Comparison of ENCODE assay signal across 2 cellular contexts in the genomic region with DNA sequence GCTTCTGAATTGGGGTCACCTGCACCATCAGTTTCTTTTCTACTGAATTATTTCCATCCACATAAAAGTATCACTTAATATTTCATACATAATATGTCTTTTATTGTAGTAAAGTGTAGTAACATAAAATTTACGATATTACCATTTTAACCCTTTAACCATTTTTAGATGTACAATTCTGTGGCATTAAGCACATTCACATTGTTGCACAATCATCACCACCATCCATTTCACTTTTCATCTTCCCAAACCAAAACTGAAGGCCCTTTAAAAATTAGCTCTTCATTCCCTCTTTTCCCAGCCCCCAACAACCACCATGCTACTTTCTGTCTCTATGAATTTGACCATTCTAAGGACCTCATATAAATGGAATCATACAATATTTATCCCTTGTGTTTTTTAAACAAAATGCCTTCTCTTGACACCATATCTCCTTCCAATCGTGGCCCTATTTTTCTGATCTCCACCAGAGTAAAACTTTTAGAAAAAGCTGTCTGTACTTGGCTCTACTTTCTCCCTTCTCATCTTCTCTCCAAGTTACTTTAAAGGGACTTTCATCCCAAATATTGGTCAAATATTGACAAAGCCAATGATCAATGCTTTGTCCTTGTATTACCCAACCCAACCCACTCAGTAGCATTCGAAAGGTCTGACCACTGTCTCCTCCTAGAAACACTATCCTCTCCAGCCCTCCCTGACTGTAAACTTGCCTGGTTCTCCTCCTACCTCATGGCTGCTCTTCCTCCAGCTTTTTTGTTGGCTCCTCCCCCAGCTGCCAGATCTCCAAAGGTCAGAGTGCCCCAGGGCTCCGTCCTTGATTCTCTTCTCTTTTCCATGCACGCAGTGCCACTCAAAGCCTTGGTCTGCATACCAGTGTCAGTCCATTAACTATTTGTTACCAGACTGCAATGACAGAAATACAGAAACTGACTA.
TF ChIP-seq lines count a peak whose summit lies in the region.

No MANE protein-coding gene starts in this region.

TF ChIP-seq in H1, 55 proteins besides CTCF, POLR2A, EP300 and RAD21:
- TF ChIP-seq SIX5 (IDR thresholded peaks at IDR 0.05; ENCODE audit: low read depth, low read length) (no peak), CEBPB (IDR thresholded peaks at IDR 0.05; ENCODE audit: low read depth, low read length) (no peak), TEAD4 (IDR thresholded peaks at IDR 0.05; ENCODE audit: low read depth, low read length) (0 out of 2 replicates have a peak, but pooled peaks have one; percentile 9), SAP30 (IDR thresholded peaks at IDR 0.05; ENCODE audit: insufficient read depth, insufficient replicate concordance, low read length) (no peak), RBBP5 (IDR thresholded peaks at IDR 0.05; ENCODE audit: borderline replicate concordance, low read depth, low read length) (no peak), TAF1 (IDR thresholded peaks at IDR 0.05; ENCODE audit: low read depth, low read length) (no peak), BCL11A (IDR thresholded peaks at IDR 0.05; ENCODE audit: low read depth in 2 of 2, low read length in 2 of 2) (no peak), CHD1 (IDR thresholded peaks at IDR 0.05; ENCODE audit: low read depth, low read length) (no peak)

TF ChIP-seq in liver, 16 proteins besides CTCF, POLR2A, EP300 and RAD21:
- TF ChIP-seq, protein P1, sequence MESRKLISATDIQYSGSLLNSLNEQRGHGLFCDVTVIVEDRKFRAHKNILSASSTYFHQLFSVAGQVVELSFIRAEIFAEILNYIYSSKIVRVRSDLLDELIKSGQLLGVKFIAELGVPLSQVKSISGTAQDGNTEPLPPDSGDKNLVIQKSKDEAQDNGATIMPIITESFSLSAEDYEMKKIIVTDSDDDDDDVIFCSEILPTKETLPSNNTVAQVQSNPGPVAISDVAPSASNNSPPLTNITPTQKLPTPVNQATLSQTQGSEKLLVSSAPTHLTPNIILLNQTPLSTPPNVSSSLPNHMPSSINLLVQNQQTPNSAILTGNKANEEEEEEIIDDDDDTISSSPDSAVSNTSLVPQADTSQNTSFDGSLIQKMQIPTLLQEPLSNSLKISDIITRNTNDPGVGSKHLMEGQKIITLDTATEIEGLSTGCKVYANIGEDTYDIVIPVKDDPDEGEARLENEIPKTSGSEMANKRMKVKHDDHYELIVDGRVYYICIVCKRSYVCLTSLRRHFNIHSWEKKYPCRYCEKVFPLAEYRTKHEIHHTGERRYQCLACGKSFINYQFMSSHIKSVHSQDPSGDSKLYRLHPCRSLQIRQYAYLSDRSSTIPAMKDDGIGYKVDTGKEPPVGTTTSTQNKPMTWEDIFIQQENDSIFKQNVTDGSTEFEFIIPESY (IDR thresholded peaks at IDR 0.05), result peak; percentile 39
- TF ChIP-seq, protein P2, sequence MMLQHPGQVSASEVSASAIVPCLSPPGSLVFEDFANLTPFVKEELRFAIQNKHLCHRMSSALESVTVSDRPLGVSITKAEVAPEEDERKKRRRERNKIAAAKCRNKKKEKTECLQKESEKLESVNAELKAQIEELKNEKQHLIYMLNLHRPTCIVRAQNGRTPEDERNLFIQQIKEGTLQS (IDR thresholded peaks at IDR 0.05), result peak; percentile 43
- TF ChIP-seq GABPA (IDR thresholded peaks at IDR 0.05 in 1 of 2, conservative IDR thresholded peaks at IDR 0.05 in 1 of 2) (no peak), FOXA2 (IDR thresholded peaks at IDR 0.05) (peak; percentile 70), HNF4A (conservative IDR thresholded peaks at IDR 0.05) (peak; percentile 83 to 92), TAF1 (conservative IDR thresholded peaks at IDR 0.05) (peak; percentile 29), FOXA1 (IDR thresholded peaks at IDR 0.05) (no peak), HNF4G (IDR thresholded peaks at IDR 0.05) (peak; percentile 76), RXRA (IDR thresholded peaks at IDR 0.05) (peak; percentile 86 to 90), YY1 (IDR thresholded peaks at IDR 0.05) (peak; percentile 90), SP1 (IDR thresholded peaks at IDR 0.05) (peak; percentile 91), EGR1 (IDR thresholded peaks at IDR 0.05; ENCODE audit: low read depth in 2 of 2) (peak in 1 of 2 donors; percentile 9), NR2F2 (IDR thresholded peaks at IDR 0.05) (peak; percentile 34), JUND (IDR thresholded peaks at IDR 0.05) (peak; percentile 65 to 85)
- TF ChIP-seq, protein P3, sequence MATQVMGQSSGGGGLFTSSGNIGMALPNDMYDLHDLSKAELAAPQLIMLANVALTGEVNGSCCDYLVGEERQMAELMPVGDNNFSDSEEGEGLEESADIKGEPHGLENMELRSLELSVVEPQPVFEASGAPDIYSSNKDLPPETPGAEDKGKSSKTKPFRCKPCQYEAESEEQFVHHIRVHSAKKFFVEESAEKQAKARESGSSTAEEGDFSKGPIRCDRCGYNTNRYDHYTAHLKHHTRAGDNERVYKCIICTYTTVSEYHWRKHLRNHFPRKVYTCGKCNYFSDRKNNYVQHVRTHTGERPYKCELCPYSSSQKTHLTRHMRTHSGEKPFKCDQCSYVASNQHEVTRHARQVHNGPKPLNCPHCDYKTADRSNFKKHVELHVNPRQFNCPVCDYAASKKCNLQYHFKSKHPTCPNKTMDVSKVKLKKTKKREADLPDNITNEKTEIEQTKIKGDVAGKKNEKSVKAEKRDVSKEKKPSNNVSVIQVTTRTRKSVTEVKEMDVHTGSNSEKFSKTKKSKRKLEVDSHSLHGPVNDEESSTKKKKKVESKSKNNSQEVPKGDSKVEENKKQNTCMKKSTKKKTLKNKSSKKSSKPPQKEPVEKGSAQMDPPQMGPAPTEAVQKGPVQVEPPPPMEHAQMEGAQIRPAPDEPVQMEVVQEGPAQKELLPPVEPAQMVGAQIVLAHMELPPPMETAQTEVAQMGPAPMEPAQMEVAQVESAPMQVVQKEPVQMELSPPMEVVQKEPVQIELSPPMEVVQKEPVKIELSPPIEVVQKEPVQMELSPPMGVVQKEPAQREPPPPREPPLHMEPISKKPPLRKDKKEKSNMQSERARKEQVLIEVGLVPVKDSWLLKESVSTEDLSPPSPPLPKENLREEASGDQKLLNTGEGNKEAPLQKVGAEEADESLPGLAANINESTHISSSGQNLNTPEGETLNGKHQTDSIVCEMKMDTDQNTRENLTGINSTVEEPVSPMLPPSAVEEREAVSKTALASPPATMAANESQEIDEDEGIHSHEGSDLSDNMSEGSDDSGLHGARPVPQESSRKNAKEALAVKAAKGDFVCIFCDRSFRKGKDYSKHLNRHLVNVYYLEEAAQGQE (IDR thresholded peaks at IDR 0.05), result peak; percentile 59
- TF ChIP-seq, protein P4, sequence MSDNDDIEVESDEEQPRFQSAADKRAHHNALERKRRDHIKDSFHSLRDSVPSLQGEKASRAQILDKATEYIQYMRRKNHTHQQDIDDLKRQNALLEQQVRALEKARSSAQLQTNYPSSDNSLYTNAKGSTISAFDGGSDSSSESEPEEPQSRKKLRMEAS (IDR thresholded peaks at IDR 0.05), result peak; percentile 71
